ENCODE assay signal across 8 cellular contexts in genomic region chr17:29625037-29625750, GRCh38. TPM values are rescaled to one million over a fixed set of nuclear protein-coding genes. Genes with fewer than 3 reads are reported as not detected.
DNase-seq lines count a peak whose midpoint lies in the region; ATAC-seq and TF ChIP-seq lines count a peak whose summit lies in the region.

No MANE protein-coding gene starts in this region.

- 0 out of 6 replicates have a peak, but pooled peaks of 1 of the 3 experiments have one; percentile 7 for TF ChIP-seq CTCF in HCT116 (IDR thresholded peaks at IDR 0.05 in 2 of 3, conservative IDR thresholded peaks at IDR 0.05 in 1 of 3; ENCODE audit: borderline replicate concordance in 1 of 3, insufficient read depth in 1 of 3, low read depth in 2 of 3, low read length in 2 of 3)
- no peak for TF ChIP-seq CTCF in astrocyte of the spinal cord (IDR thresholded peaks at IDR 0.05; ENCODE audit: low read depth, low read length)

- H3K79me2 ChIP-seq in HCT116 (ENCODE audit: insufficient read depth, low read length): no peaks in the 10 kb centered on the region

- no peaks in the 10 kb centered on the region for H3K9me3 ChIP-seq in HCT116 (ENCODE audit: control insufficient read depth in 1 of 2, insufficient read depth in 1 of 2, low read depth in 1 of 2, low read length in 2 of 2)

- peak in 8 of 14 donors; percentile 20 to 55 (median 40) for DNase-seq in C1 segment of cervical spinal cord (lab: John Stamatoyannopoulos, UW)
- DNase-seq in HCT116 (ENCODE audit: low read depth, low spot score): peak; percentile 43
- peak; percentile 39 for DNase-seq in astrocyte of the spinal cord (ENCODE audit: low read depth, low spot score)
- DNase-seq in medulla oblongata (ENCODE audit: extremely low spot score): peak; percentile 73
- DNase-seq in GOT3 (lab: John Stamatoyannopoulos, UW): no peak
- no peak for DNase-seq in SKM-1 (lab: John Stamatoyannopoulos, UW; ENCODE audit: unreplicated experiment)
- no peak for DNase-seq in occipital lobe (lab: John Stamatoyannopoulos, UW)

- H3K9ac ChIP-seq in HCT116 (ENCODE audit: low read length): no peak overlapping the region

- POLR2A ChIA-PET in HCT116 (lab: Charles Lee): interaction anchor here (1.4 kb wide), 2 partner anchors 14 to 33 kb away, joined by 3 to 5 read pairs; no protein-coding TSS in a partner anchor

- peak; percentile 63 for ATAC-seq in HCT116
- no peak for ATAC-seq in HG03378 (IDR thresholded peaks at IDR 0.05; ENCODE audit: unreplicated experiment)

- no peak for TF ChIP-seq RAD21 in HCT116 (IDR thresholded peaks at IDR 0.05; ENCODE audit: low read depth)

- peak; percentile 72 for TF ChIP-seq POLR2A in HCT116 (IDR thresholded peaks at IDR 0.05; ENCODE audit: borderline replicate concordance, extremely low read depth, insufficient read depth, insufficient read length)

- no peaks in the 10 kb centered on the region for H3K9me2 ChIP-seq in HCT116 (ENCODE audit: insufficient read depth)

- H3K27me3 ChIP-seq in HCT116 (ENCODE audit: insufficient read depth, low read length): no peaks in the 10 kb centered on the region

- H4K20me1 ChIP-seq in HCT116 (ENCODE audit: insufficient read depth): no peaks in the 10 kb centered on the region

- peak overlapping the region; percentile 97 for H3K4me2 ChIP-seq in HCT116 (ENCODE audit: low read length)

- no TSS peak for BruUV-seq in HCT116 (replicated peaks; lab: Mats Ljungman, UMichigan)

- intact Hi-C loops in HCT116 (cut with micrococcal nuclease): no loop called here

- no peaks in the 10 kb centered on the region for H3K36me3 ChIP-seq in HCT116 (ENCODE audit: control insufficient read depth in 1 of 2, insufficient read depth in 2 of 2, low read length in 2 of 2)

- CTCF ChIA-PET in HCT116 (lab: Charles Lee): interaction anchor here (0.6 to 2.9 kb wide), 12 partner anchors 8 to 896 kb away, joined by 3 to 11 read pairs (median 4); no protein-coding TSS in a partner anchor

- no peak overlapping the region for H2AFZ ChIP-seq in HCT116 (ENCODE audit: low read depth, low read length, poor library complexity, severe bottlenecking)

- in situ Hi-C loops in astrocyte of the spinal cord (cut with HindIII; ENCODE audit: low sequenced_read_pairs): no loop called here

- RAD21 ChIA-PET in HCT116 (lab: Charles Lee; ENCODE audit: low non-redundant PET in 1 of 2, low total read pairs in 2 of 2, uncharacterized antibody in 2 of 2, unreplicated experiment in 2 of 2): interaction anchor here (1.0 to 1.3 kb wide), 2 partner anchors 14 kb away, joined by 3 read pairs; no protein-coding TSS in a partner anchor

- peaks cover 25 to 55% of the 10 kb centered on the region in 2 experiments for H3K4me1 ChIP-seq in HCT116 (ENCODE audit: control insufficient read depth in 1 of 2, insufficient read depth in 2 of 2, low read length in 2 of 2)

- no peak overlapping the region for H3K27ac ChIP-seq in HCT116 (ENCODE audit: low read depth, low read length)

- H3K4me3 ChIP-seq in HCT116 (replicated peaks in 1 of 2; ENCODE audit: low read depth in 1 of 2, low read length in 2 of 2): no peak overlapping the region
- no peak overlapping the region for H3K4me3 ChIP-seq in astrocyte of the spinal cord (ENCODE audit: low read depth, low read length)

TF ChIP-seq in HCT116, 20 proteins besides CTCF, POLR2A, EP300 and RAD21:
- TF ChIP-seq ZBTB33 (IDR thresholded peaks at IDR 0.05; ENCODE audit: extremely low read depth, insufficient replicate concordance, low read length) (no peak), CBX3 (IDR thresholded peaks at IDR 0.05; ENCODE audit: low read depth) (peak; percentile 39; the same call in 1 of the 2 replicates), CEBPB (IDR thresholded peaks at IDR 0.05; ENCODE audit: low read depth) (no peak), SP1 (IDR thresholded peaks at IDR 0.05; ENCODE audit: low read depth) (peak; percentile 30)
TF ChIP-seq in HCT116: peak in this region for 2.

RNA-seq across cellular contexts. Expression of gene CORO6, which starts 2.5 kb away (rescaled TPM):
- total RNA-seq in HCT116 (2021; ENCODE audit: unreplicated experiment) (8.7 TPM), occipital lobe (0.47 TPM)
- polyA plus RNA-seq in HCT116 (2012): 9.3 and 11.9 TPM in 2 replicates

RNA-seq across cellular contexts. Expression of gene ANKRD13B, which starts 32.3 kb away (rescaled TPM):
- total RNA-seq in HCT116 (2021; ENCODE audit: unreplicated experiment) (27.4 TPM), occipital lobe (28.1 TPM)
- 11.6 and 11.9 TPM in 2 replicates for polyA plus RNA-seq in HCT116 (2012)

RNA-seq across cellular contexts. Expression of gene GIT1, which starts 35.7 kb away (rescaled TPM):
- 76.5 TPM for total RNA-seq in HCT116 (2021; ENCODE audit: unreplicated experiment)
- 55.6 and 64.3 TPM in 2 replicates for polyA plus RNA-seq in HCT116 (2012)
- total RNA-seq in occipital lobe: 29.6 TPM

RNA-seq across cellular contexts. Expression of gene TP53I13, which starts 56.7 kb away (rescaled TPM):
- total RNA-seq in HCT116 (2021; ENCODE audit: unreplicated experiment) (33.3 TPM), occipital lobe (6.9 TPM)
- polyA plus RNA-seq in HCT116 (2012): 41.7 and 44.9 TPM in 2 replicates

RNA-seq across cellular contexts. Expression of gene ABHD15, which starts 58.4 kb away (rescaled TPM):
- total RNA-seq in HCT116 (2021; ENCODE audit: unreplicated experiment) (8.2 TPM), occipital lobe (0.78 TPM)
- polyA plus RNA-seq in HCT116 (2012): 4.9 and 5.1 TPM in 2 replicates

Comparison
In these comparisons a context has a peak if more than half of its experiments do, and no peak if none do; other contexts are left out.
1. DNase-seq: peak in C1 segment of cervical spinal cord (8 of 14), HCT116 (single experiment), astrocyte of the spinal cord (single experiment) and medulla oblongata (single experiment); none in GOT3 (single experiment), SKM-1 (single experiment) and occipital lobe (single experiment).